ENCODE assay signal across 16 cellular contexts in genomic region chr6:2378891-2379652, GRCh38.
DNase-seq lines count a peak whose midpoint lies in the region; ATAC-seq, FAIRE-seq and TF ChIP-seq lines count a peak whose summit lies in the region.
"Had no signal": no experiment of that assay in that cellular context is flagged by ENCODE, and none has a peak within 500 bp of the region (broad histone marks: within the 10 kb centered on the region; RNA-seq: fewer than 3 reads in every experiment).

No MANE protein-coding gene starts in this region.

- CTCF ChIA-PET in A549 (lab: Yijun Ruan, JAX), result no interaction called here
- CTCF ChIA-PET in PC-3 (lab: Charles Lee), result interaction anchor here (1.0 kb wide), 1 partner anchor 145 kb away, joined by 3 read pairs; no protein-coding TSS in a partner anchor

- BruUV-seq in PC-3 (replicated peaks; lab: Mats Ljungman, UMichigan), result no TSS peak

- no peak for TF ChIP-seq RAD21 in A549 (conservative IDR thresholded peaks at IDR 0.05 in 1 of 2, IDR thresholded peaks at IDR 0.05 in 1 of 2)

- TF ChIP-seq EP300 in A549 (IDR thresholded peaks at IDR 0.05), result no peak

- FAIRE-seq in A549 (lab: Jason Lieb, UNC) (no peak), HTR-8/SVneo (lab: Jason Lieb, UNC) (no peak)
- FAIRE-seq: GM12892 had no signal

- H3K27me3 ChIP-seq in PC-3 (ENCODE audit: low read length) (no peaks in the 10 kb centered on the region), fibroblast of lung (ENCODE audit: control insufficient read depth, insufficient read depth, low read length) (no peaks in the 10 kb centered on the region)
- H3K27me3 ChIP-seq: tibial artery had no signal

- no peaks in the 10 kb centered on the region for H3K79me2 ChIP-seq in PC-3 (ENCODE audit: low read length)
- H3K79me2 ChIP-seq in fibroblast of lung (ENCODE audit: control insufficient read depth, insufficient read depth, low read length), result no peaks in the 10 kb centered on the region

- H3K4me1 ChIP-seq in A549 (peaks cover 21% of the 10 kb centered on the region), PC-3 (ENCODE audit: insufficient read depth, low read length) (peaks cover 36% of the 10 kb centered on the region), fibroblast of lung (ENCODE audit: control insufficient read depth, extremely low read depth, insufficient read depth, low read length) (no peaks in the 10 kb centered on the region)

- H2AFZ ChIP-seq in PC-3 (ENCODE audit: low read length) (peak overlapping the region; percentile 51; the same call in 1 of the 2 replicates), fibroblast of lung (ENCODE audit: low read length) (no peak overlapping the region)

- 0 out of 3 replicates have a peak overlapping the region, but pooled peaks have one; percentile 12 for H3K4me2 ChIP-seq in A549
- peak overlapping the region; percentile 73 for H3K4me2 ChIP-seq in PC-3 (ENCODE audit: low read length)
- no peak overlapping the region for H3K4me2 ChIP-seq in fibroblast of lung (ENCODE audit: extremely low read depth, insufficient read depth, low read length)

- WGBS in A549 (ENCODE audit: missing lambda C conversion rate), result 52% methylated on average over 9 of the region's 9 CpGs

- H4K20me1 ChIP-seq in PC-3 (ENCODE audit: low read length) (no peaks in the 10 kb centered on the region), fibroblast of lung (ENCODE audit: control insufficient read depth, extremely low read depth, insufficient read depth, low read length) (no peaks in the 10 kb centered on the region)

- H3K36me3 ChIP-seq in PC-3 (ENCODE audit: low read depth, low read length) (no peaks in the 10 kb centered on the region), fibroblast of lung (ENCODE audit: control insufficient read depth, insufficient read depth, low read length) (no peaks in the 10 kb centered on the region)
- H3K36me3 ChIP-seq: prostate gland, tibial artery had no signal

- no peaks in the 10 kb centered on the region for H3K9me3 ChIP-seq in A549
- no peaks in the 10 kb centered on the region for H3K9me3 ChIP-seq in PC-3 (ENCODE audit: low read length)
- no peaks in the 10 kb centered on the region for H3K9me3 ChIP-seq in fibroblast of lung (ENCODE audit: control insufficient read depth, insufficient read depth, low read depth, low read length)
- H3K9me3 ChIP-seq: prostate gland, tibial artery had no signal

- no peak for TF ChIP-seq POLR2A in A549 (IDR thresholded peaks at IDR 0.05; ENCODE audit: low read length)

- POLR2A ChIA-PET in A549 (lab: Yijun Ruan, JAX) (no interaction called here), PC-3 (lab: Charles Lee; ENCODE audit: unreplicated experiment) (no interaction called here)

- DNase-seq in A549 (ENCODE audit: low read depth in 1 of 2, low spot score in 1 of 2) (peak in 1 of 2 experiments; percentile 23), GM04503 (ENCODE audit: low read depth) (peak; percentile 22), PC-3 (peak; percentile 67), fibroblast of lung (ENCODE audit: low read depth in 2 of 2) (peak; percentile 49 to 55), HTR-8/SVneo (ENCODE audit: insufficient read length, low spot score) (no peak), nucleus accumbens (lab: John Stamatoyannopoulos, UW) (no peak), substantia nigra (lab: John Stamatoyannopoulos, UW) (no peak)
- DNase-seq: activated T-cell treated with anti-CD3 and anti-CD28 coated beads, Interleukin-2, amount 50 U/mL, for 24 hours; CD4-positive, alpha-beta T cell; head of caudate nucleus; NCI-H1694 treated with DMSO at 0.1 percent for 48 hours; tibial artery had no signal

- no peak for ATAC-seq in A549
- ATAC-seq in PC-3, result peak; percentile 52
- ATAC-seq in HG03135 (IDR thresholded peaks at IDR 0.05; ENCODE audit: unreplicated experiment), result no peak

- H3K4me3 ChIP-seq in A549 (no peak overlapping the region), PC-3 (ENCODE audit: low read length) (peak overlapping the region; percentile 29; the same call in 1 of the 2 replicates), fibroblast of lung (replicated peaks in 1 of 4; ENCODE audit: control extremely low read depth in 1 of 4, insufficient read depth in 1 of 4, low read depth in 3 of 4, low read length in 4 of 4) (no peak overlapping the region)
- H3K4me3 ChIP-seq: prostate gland, tibial artery had no signal

- H3K9me2 ChIP-seq in PC-3 (replicated peaks; ENCODE audit: low read length), result no peaks in the 10 kb centered on the region

- H3K27ac ChIP-seq in A549 (no peak overlapping the region), PC-3 (ENCODE audit: low read length) (peak overlapping the region; percentile 67), fibroblast of lung (ENCODE audit: insufficient read depth, low read length) (no peak overlapping the region), substantia nigra (ENCODE audit: low read depth, low read length, poor library complexity, severe bottlenecking) (no peak overlapping the region)
- H3K27ac ChIP-seq: HL-60, prostate gland had no signal

- no peaks in the 10 kb centered on the region for H3F3A ChIP-seq in PC-3 (ENCODE audit: low read length, unreplicated experiment)

- peak overlapping the region; percentile 42 for H3K9ac ChIP-seq in PC-3 (ENCODE audit: low read length)
- H3K9ac ChIP-seq in fibroblast of lung (ENCODE audit: insufficient read depth, low read length), result no peak overlapping the region

- TF ChIP-seq CTCF in A549 (IDR thresholded peaks at IDR 0.05), result no peak
- no peak for TF ChIP-seq CTCF in PC-3 (conservative IDR thresholded peaks at IDR 0.05; ENCODE audit: low read depth, low read length)
- no peak for TF ChIP-seq CTCF in fibroblast of lung (conservative IDR thresholded peaks at IDR 0.05 in 1 of 2, IDR thresholded peaks at IDR 0.05 in 1 of 2; ENCODE audit: low read depth in 1 of 2, low read length in 2 of 2)

- intact Hi-C loops in PC-3 (cut with micrococcal nuclease), result no loop called here

TF ChIP-seq in A549, 52 proteins besides CTCF, POLR2A, EP300 and RAD21 (continues in another document):
- TF ChIP-seq BHLHE40 (IDR thresholded peaks at IDR 0.05; ENCODE audit: low read depth, low read length), result no peak
- TF ChIP-seq, protein P1, sequence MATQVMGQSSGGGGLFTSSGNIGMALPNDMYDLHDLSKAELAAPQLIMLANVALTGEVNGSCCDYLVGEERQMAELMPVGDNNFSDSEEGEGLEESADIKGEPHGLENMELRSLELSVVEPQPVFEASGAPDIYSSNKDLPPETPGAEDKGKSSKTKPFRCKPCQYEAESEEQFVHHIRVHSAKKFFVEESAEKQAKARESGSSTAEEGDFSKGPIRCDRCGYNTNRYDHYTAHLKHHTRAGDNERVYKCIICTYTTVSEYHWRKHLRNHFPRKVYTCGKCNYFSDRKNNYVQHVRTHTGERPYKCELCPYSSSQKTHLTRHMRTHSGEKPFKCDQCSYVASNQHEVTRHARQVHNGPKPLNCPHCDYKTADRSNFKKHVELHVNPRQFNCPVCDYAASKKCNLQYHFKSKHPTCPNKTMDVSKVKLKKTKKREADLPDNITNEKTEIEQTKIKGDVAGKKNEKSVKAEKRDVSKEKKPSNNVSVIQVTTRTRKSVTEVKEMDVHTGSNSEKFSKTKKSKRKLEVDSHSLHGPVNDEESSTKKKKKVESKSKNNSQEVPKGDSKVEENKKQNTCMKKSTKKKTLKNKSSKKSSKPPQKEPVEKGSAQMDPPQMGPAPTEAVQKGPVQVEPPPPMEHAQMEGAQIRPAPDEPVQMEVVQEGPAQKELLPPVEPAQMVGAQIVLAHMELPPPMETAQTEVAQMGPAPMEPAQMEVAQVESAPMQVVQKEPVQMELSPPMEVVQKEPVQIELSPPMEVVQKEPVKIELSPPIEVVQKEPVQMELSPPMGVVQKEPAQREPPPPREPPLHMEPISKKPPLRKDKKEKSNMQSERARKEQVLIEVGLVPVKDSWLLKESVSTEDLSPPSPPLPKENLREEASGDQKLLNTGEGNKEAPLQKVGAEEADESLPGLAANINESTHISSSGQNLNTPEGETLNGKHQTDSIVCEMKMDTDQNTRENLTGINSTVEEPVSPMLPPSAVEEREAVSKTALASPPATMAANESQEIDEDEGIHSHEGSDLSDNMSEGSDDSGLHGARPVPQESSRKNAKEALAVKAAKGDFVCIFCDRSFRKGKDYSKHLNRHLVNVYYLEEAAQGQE (IDR thresholded peaks at IDR 0.05), result no peak
- TF ChIP-seq RARB (CRISPR knock-in tag; IDR thresholded peaks at IDR 0.05), result no peak
- TF ChIP-seq EHF (CRISPR knock-in tag; IDR thresholded peaks at IDR 0.05), result no peak
- no peak for TF ChIP-seq POLR2AphosphoS2 (conservative IDR thresholded peaks at IDR 0.05; ENCODE audit: low read length)
- no peak for TF ChIP-seq KDM1A (IDR thresholded peaks at IDR 0.05; ENCODE audit: low read depth)
- TF ChIP-seq MAZ (IDR thresholded peaks at IDR 0.05; ENCODE audit: borderline replicate concordance, low read depth, low read length), result no peak
- no peak for TF ChIP-seq NPAS2 (CRISPR knock-in tag; IDR thresholded peaks at IDR 0.05; ENCODE audit: borderline replicate concordance)
- no peak for TF ChIP-seq RFX5 (IDR thresholded peaks at IDR 0.05)
- TF ChIP-seq FOSL2 (IDR thresholded peaks at IDR 0.05), result no peak
- TF ChIP-seq FOSL2 (CRISPR knock-in tag; IDR thresholded peaks at IDR 0.05), result no peak
- TF ChIP-seq GATA3 (IDR thresholded peaks at IDR 0.05; ENCODE audit: borderline replicate concordance), result no peak
- TF ChIP-seq, protein P2, sequence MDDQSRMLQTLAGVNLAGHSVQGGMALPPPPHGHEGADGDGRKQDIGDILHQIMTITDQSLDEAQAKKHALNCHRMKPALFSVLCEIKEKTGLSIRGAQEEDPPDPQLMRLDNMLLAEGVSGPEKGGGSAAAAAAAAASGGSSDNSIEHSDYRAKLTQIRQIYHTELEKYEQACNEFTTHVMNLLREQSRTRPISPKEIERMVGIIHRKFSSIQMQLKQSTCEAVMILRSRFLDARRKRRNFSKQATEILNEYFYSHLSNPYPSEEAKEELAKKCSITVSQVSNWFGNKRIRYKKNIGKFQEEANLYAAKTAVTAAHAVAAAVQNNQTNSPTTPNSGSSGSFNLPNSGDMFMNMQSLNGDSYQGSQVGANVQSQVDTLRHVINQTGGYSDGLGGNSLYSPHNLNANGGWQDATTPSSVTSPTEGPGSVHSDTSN (IDR thresholded peaks at IDR 0.05), result no peak
- TF ChIP-seq SMC3 (IDR thresholded peaks at IDR 0.05), result no peak
- TF ChIP-seq PHF8 (IDR thresholded peaks at IDR 0.05; ENCODE audit: borderline replicate concordance, low read depth), result no peak
- TF ChIP-seq RNF2 (IDR thresholded peaks at IDR 0.05; ENCODE audit: borderline replicate concordance, low read depth), result no peak
- no peak for TF ChIP-seq HOXA7 (CRISPR knock-in tag; IDR thresholded peaks at IDR 0.05)

Comparison
In these comparisons a context has a peak if more than half of its experiments do, and no peak if none do; other contexts are left out.
1. DNase-seq: peak in GM04503 (single experiment), PC-3 (single experiment) and fibroblast of lung (2 of 2); none in HTR-8/SVneo (single experiment), nucleus accumbens (0 of 56) and substantia nigra (0 of 49).